9 cellular contexts compared by ENCODE assay signal in genomic region chr14:71933026-71933587, GRCh38. TPM values are rescaled to one million over a fixed set of nuclear protein-coding genes. Genes with fewer than 3 reads are reported as not detected.
DNase-seq lines count a peak whose midpoint lies in the region; ATAC-seq, FAIRE-seq and TF ChIP-seq lines count a peak whose summit lies in the region.
"Had no signal": no experiment of that assay in that cellular context is flagged by ENCODE, and none has a peak within 500 bp of the region (broad histone marks: within the 10 kb centered on the region; RNA-seq: fewer than 3 reads in every experiment).

No MANE protein-coding gene starts in this region.

- H3F3A ChIP-seq in GM23338 (replicated peaks; ENCODE audit: low read depth) = no peaks in the 10 kb centered on the region

- H3K9me3 Mint-ChIP-seq in GM23338 = peaks cover 7% of the 10 kb centered on the region; the same call in 2 of the 3 replicates

- in situ Hi-C loops in GM12878 (cut with MboI) = no loop called here

- no peaks in the 10 kb centered on the region for H3K9me2 ChIP-seq in GM23338 (ENCODE audit: insufficient read depth)

- H3K4me1 ChIP-seq in A673 (ENCODE audit: insufficient read depth, low read length, poor library complexity, severe bottlenecking) = peaks cover 6% of the 10 kb centered on the region
- peaks cover 6% of the 10 kb centered on the region; the same call in 1 of the 2 replicates for H3K4me1 ChIP-seq in GM23338 (ENCODE audit: insufficient read depth)
- no peaks in the 10 kb centered on the region for H3K4me1 ChIP-seq in GM12878 (ENCODE audit: control insufficient read depth, insufficient read depth, low read length)
- H3K4me1 ChIP-seq in mesodermal cell (ENCODE audit: control insufficient read depth, insufficient read depth, low read length, poor library complexity, severe bottlenecking) = peaks cover 4% of the 10 kb centered on the region

- 7% methylated on average over 24 of the region's 24 CpGs for WGBS in GM12878 (ENCODE audit: insufficient coverage, insufficient replicate concordance, low lambda C conversion rate, missing lambda C conversion rate)
- WGBS in mesodermal cell (ENCODE audit: insufficient coverage in 2 of 2), 2 experiments = 3% methylated on average over 20 to 22 of the region's 24 CpGs

- no peaks in the 10 kb centered on the region for H3K36me3 Mint-ChIP-seq in GM23338 (ENCODE audit: low read depth)

- H3K27ac ChIP-seq in A673 (ENCODE audit: low read depth, low read length, poor library complexity, severe bottlenecking) (no peak overlapping the region), GM23338 (ENCODE audit: low read depth) (no peak overlapping the region), GM12878 (ENCODE audit: control insufficient read depth, insufficient read depth) (peak overlapping the region; percentile 48), mesodermal cell (ENCODE audit: low read depth, low read length, severe bottlenecking) (no peak overlapping the region)

- no peak for FAIRE-seq in GM12878 (lab: Jason Lieb, UNC)
- FAIRE-seq: K562 had no signal

- peak overlapping the region; percentile 39 for H3K9ac ChIP-seq in GM12878 (ENCODE audit: control insufficient read depth, insufficient read depth, low read length)

- BruUV-seq in A673 (replicated peaks; lab: Mats Ljungman, UMichigan) = no TSS peak
- TSS peak; percentile 95 for BruUV-seq in GM12878 (replicated peaks; lab: Mats Ljungman, UMichigan)

- TF ChIP-seq EP300 in GM12878 (IDR thresholded peaks at IDR 0.05; ENCODE audit: borderline replicate concordance in 1 of 2, control insufficient read depth in 1 of 2, low read depth in 2 of 2, low read length in 2 of 2) = no peak; a peak in 1 of 4 replicates

- RAD21 ChIA-PET in GM12878 (lab: Charles Lee; ENCODE audit: unreplicated experiment) = interaction anchor here (0.6 to 5.4 kb wide), 31 partner anchors 9 to 609 kb away, joined by 3 to 38 read pairs (median 6); no protein-coding TSS in a partner anchor

- POLR2A ChIA-PET in A673 (lab: Charles Lee; ENCODE audit: low non-redundant PET) (no interaction called here), GM12878 (lab: Charles Lee) (interaction anchor here (0.7 to 1.6 kb wide), 8 partner anchors 19 to 167 kb away, joined by 3 to 4 read pairs (median 3); no protein-coding TSS in a partner anchor)

- ATAC-seq in GM23338 (peak; percentile 32), GM12878 (peak; percentile 75), GM18907 (IDR thresholded peaks at IDR 0.05; ENCODE audit: unreplicated experiment) (no peak), left lobe of liver (no peak), GM19351 (IDR thresholded peaks at IDR 0.05; ENCODE audit: unreplicated experiment) (no peak)
- ATAC-seq: K562 had no signal

- H3K4me1 Mint-ChIP-seq in GM23338 = peaks cover 12% of the 10 kb centered on the region; the same call in 2 of the 3 replicates

- H3K4me2 ChIP-seq in GM23338 = peak overlapping the region; percentile 98
- peak overlapping the region; percentile 90 for H3K4me2 ChIP-seq in GM12878 (ENCODE audit: control insufficient read depth, insufficient read depth)

- TF ChIP-seq POLR2A in GM12878 (IDR thresholded peaks at IDR 0.05; ENCODE audit: low read depth, low read length) = no peak

- peak; percentile 32; the same call in 1 of the 2 replicates for TF ChIP-seq RAD21 in GM12878 (IDR thresholded peaks at IDR 0.05; ENCODE audit: insufficient read depth, low read depth, low read length)

- SMC1A ChIA-PET in GM12878 (lab: Charles Lee; ENCODE audit: uncharacterized antibody, unreplicated experiment) = interaction anchor here (0.6 to 4.8 kb wide), 33 partner anchors 9 to 508 kb away, joined by 3 to 74 read pairs (median 5); no protein-coding TSS in a partner anchor

- H3K4me3 Mint-ChIP-seq in GM23338 = peak overlapping the region; percentile 76

- H3K4me3 ChIP-seq in A673 (ENCODE audit: low read depth, low read length, poor library complexity, severe bottlenecking) = peak overlapping the region; percentile 36
- H3K4me3 ChIP-seq in GM23338 = peak overlapping the region; percentile 79
- H3K4me3 ChIP-seq in GM12878 = peak overlapping the region; percentile 58
- peak overlapping the region; percentile 35 for H3K4me3 ChIP-seq in mesodermal cell (ENCODE audit: extremely low read depth, insufficient read depth, low read length, poor library complexity, severe bottlenecking)
- H3K4me3 ChIP-seq: K562 had no signal

- DNase-seq in A673 (ENCODE audit: low spot score) (peak; percentile 7), GM23338 (ENCODE audit: low spot score) (peak; percentile 70), GM12878 (ENCODE audit: low read depth, low spot score) (no peak), DMS114 treated with DMSO at 0.1 percent for 48 hours (lab: John Stamatoyannopoulos, UW; ENCODE audit: unreplicated experiment) (no peak), left lobe of liver (ENCODE audit: low spot score) (no peak)

- H2AFZ ChIP-seq in GM23338 (peak overlapping the region; percentile 96), GM12878 (ENCODE audit: control insufficient read depth, low read depth, low read length) (peak overlapping the region; percentile 10)

- H3K36me3 ChIP-seq in A673 (ENCODE audit: insufficient read depth, low read length, poor library complexity, severe bottlenecking) (no peaks in the 10 kb centered on the region), GM23338 (ENCODE audit: insufficient read depth) (no peaks in the 10 kb centered on the region), GM12878 (ENCODE audit: control insufficient read depth in 2 of 2, insufficient read depth in 2 of 2, low read length in 1 of 2) (no peaks in the 10 kb centered on the region), mesodermal cell (ENCODE audit: control insufficient read depth, insufficient read depth, low read length) (no peaks in the 10 kb centered on the region)

- H3K27me3 ChIP-seq in A673 (replicated peaks; ENCODE audit: insufficient read depth, low read depth, low read length, poor library complexity) (peaks cover 61% of the 10 kb centered on the region), GM23338 (ENCODE audit: insufficient read depth) (peaks cover 53% of the 10 kb centered on the region), GM12878 (replicated peaks in 1 of 2; ENCODE audit: control insufficient read depth in 2 of 2, insufficient read depth in 2 of 2, low read length in 1 of 2) (peaks cover 0 to 6% of the 10 kb centered on the region in 2 experiments; a peak in 1 of 4 replicates)

- no peaks in the 10 kb centered on the region for H3K79me2 ChIP-seq in GM23338 (replicated peaks; ENCODE audit: insufficient read depth)
- peaks cover 5% of the 10 kb centered on the region for H3K79me2 ChIP-seq in GM12878 (ENCODE audit: control insufficient read depth, insufficient read depth, low read length)

- H4K20me1 ChIP-seq in GM23338 (replicated peaks; ENCODE audit: insufficient read depth) (no peaks in the 10 kb centered on the region), GM12878 (ENCODE audit: control insufficient read depth, insufficient read depth) (no peaks in the 10 kb centered on the region)

- no peaks in the 10 kb centered on the region for H3K9me3 ChIP-seq in A673 (ENCODE audit: low read depth, low read length, poor library complexity, severe bottlenecking)
- H3K9me3 ChIP-seq in GM12878 (replicated peaks; ENCODE audit: control insufficient read depth, insufficient read depth, low read length) = no peaks in the 10 kb centered on the region; the same call in 1 of the 3 replicates
- H3K9me3 ChIP-seq in mesodermal cell (ENCODE audit: control insufficient read depth, low read length) = no peaks in the 10 kb centered on the region

- no peak overlapping the region for H3K27ac Mint-ChIP-seq in GM23338

- H3K27me3 Mint-ChIP-seq in GM23338 (ENCODE audit: insufficient read depth, low read depth, poor library complexity) = peaks cover 32% of the 10 kb centered on the region

- intact Hi-C loops in A673 (cut with micrococcal nuclease; ENCODE audit: unreplicated experiment) = no loop called here
- intact Hi-C loops in GM12878 (cut with micrococcal nuclease; ENCODE audit: unreplicated experiment) = loop anchor here (2.0 to 10.0 kb wide), 7 partner anchors 34 to 488 kb away; no protein-coding TSS in a partner anchor

- CTCF ChIA-PET in A673 (lab: Charles Lee) (no interaction called here), GM12878 (lab: Yijun Ruan, JAX) (interaction anchor here (0.7 to 4.3 kb wide), 28 partner anchors 24 to 546 kb away, joined by 3 to 56 read pairs (median 6); no protein-coding TSS in a partner anchor)

- TF ChIP-seq CTCF in A673 (conservative IDR thresholded peaks at IDR 0.05; ENCODE audit: low read depth, low read length) (no peak), GM23338 (conservative IDR thresholded peaks at IDR 0.05; ENCODE audit: low read depth in 2 of 2) (no peak), GM12878 (IDR thresholded peaks at IDR 0.05 in 2 of 3, conservative IDR thresholded peaks at IDR 0.05 in 1 of 3; ENCODE audit: control insufficient read depth in 2 of 3, extremely low read depth in 1 of 3, insufficient read depth in 1 of 3, low read depth in 3 of 3, low read length in 3 of 3) (0 out of 6 replicates have a peak, but pooled peaks of 1 of the 3 experiments have one; percentile 7)

TF ChIP-seq in GM23338, 12 proteins besides CTCF, POLR2A, EP300 and RAD21 (continues in another document):
- TF ChIP-seq EZH2 (IDR thresholded peaks at IDR 0.05; ENCODE audit: low read depth, unreplicated experiment) = peak; percentile 66

TF ChIP-seq in GM12878, 131 proteins besides CTCF, POLR2A, EP300 and RAD21 (continues in another document):
- TF ChIP-seq POU2F2 (IDR thresholded peaks at IDR 0.05; ENCODE audit: borderline replicate concordance, low read depth, low read length) = 0 out of 3 replicates have a peak, but pooled peaks have one; percentile 18

RNA-seq across cellular contexts. Expression of gene RGS6, which starts 0.9 kb away (rescaled TPM):
- total RNA-seq in A673 (2021) = not detected in 2 replicates
- total RNA-seq in GM23338 (2014; rRNA removed; shearing (Covaris generic)) = 0.83 and 2.4 TPM in 2 replicates
- 0.61 and 0.66 TPM in 2 replicates for polyA plus RNA-seq in GM23338 (2016; fragmentation: Nextera tagmentation; extraction: Ambion mirVana)
- total RNA-seq in GM12878 (2013; cell fraction: nucleolus; rRNA removed) = 130 and 147 TPM in 2 replicates
- total RNA-seq in GM12878 (2014; rRNA removed) = 10.0 and 11.0 TPM in 2 replicates
- 16.8 and 18.1 TPM in 2 replicates for total RNA-seq in GM12878 (2014; rRNA removed; fragmentation: Illumina TruSeq; extraction: Trizol)
- total RNA-seq in GM12878 (2021) = 14.9 and 16.9 TPM in 2 replicates
- polyA plus RNA-seq in GM12878 (2011; ENCODE audit: low read depth) = 2.7 TPM
- 8.8 and 13.8 TPM in 2 replicates for polyA plus RNA-seq in GM12878 (2011; rRNA removed)
- 3.9 and 4.2 TPM in 2 replicates for polyA plus RNA-seq in GM12878 (2011; cell fraction: cytosol; rRNA removed)
- 17.2 and 20.4 TPM in 2 replicates for polyA plus RNA-seq in GM12878 (2011; cell fraction: nucleus; rRNA removed)
- 3.4 and 4.9 TPM in 2 replicates for polyA plus RNA-seq in GM12878 (2012)
- 16.4 and 23.7 TPM in 2 replicates for polyA plus RNA-seq in GM12878 (2014; fragmentation: Illumina TruSeq; extraction: Trizol)
- polyA plus RNA-seq in GM12878 (2014; fragmentation: Nextera tagmentation; extraction: Ambion mirVana) = 1 to 10 TPM; 3.9 to 4.7 TPM
- 10.3 and 13.6 TPM in 2 replicates for polyA plus RNA-seq in GM12878 (2014; rRNA removed)
- polyA plus RNA-seq in GM12878 (2016; fragmentation: Nextera tagmentation; extraction: Ambion mirVana) = 10 to 100 TPM; 11.3 to 13.5 TPM
- 8.8 and 9.4 TPM in 2 replicates for polyA minus RNA-seq in GM12878 (2011; rRNA and poly(A)+ RNA removed)
- 3.0 and 5.3 TPM in 2 replicates for polyA minus RNA-seq in GM12878 (2011; cell fraction: cytosol; rRNA and poly(A)+ RNA removed)
- 19.8 and 25.5 TPM in 2 replicates for polyA minus RNA-seq in GM12878 (2011; cell fraction: nucleus; rRNA and poly(A)+ RNA removed)
- 0.55 TPM for polyA plus RNA-seq in mesodermal cell (2013, experiment 1 of 2)
- 0.66 TPM for polyA plus RNA-seq in mesodermal cell (2013, experiment 2 of 2)
- total RNA-seq in left lobe of liver = not detected
- total RNA-seq: K562 had no signal
- polyA plus RNA-seq: K562 had no signal

Comparison
In these comparisons a context has a peak if more than half of its experiments do, and no peak if none do; other contexts are left out.
1. DNase-seq: peak in A673 (single experiment) and GM23338 (single experiment); none in GM12878 (single experiment), DMS114 treated with DMSO at 0.1 percent for 48 hours (single experiment) and left lobe of liver (single experiment).
2. ATAC-seq: peak in GM23338 (single experiment) and GM12878 (single experiment); none in GM18907 (single experiment), left lobe of liver (single experiment) and GM19351 (single experiment).
3. Peak in every context shown above with its lines, with median percentiles within 50 percentile points of each other: H3K4me3 ChIP-seq.